20 cellular contexts compared by ENCODE assay signal in the genomic region with DNA sequence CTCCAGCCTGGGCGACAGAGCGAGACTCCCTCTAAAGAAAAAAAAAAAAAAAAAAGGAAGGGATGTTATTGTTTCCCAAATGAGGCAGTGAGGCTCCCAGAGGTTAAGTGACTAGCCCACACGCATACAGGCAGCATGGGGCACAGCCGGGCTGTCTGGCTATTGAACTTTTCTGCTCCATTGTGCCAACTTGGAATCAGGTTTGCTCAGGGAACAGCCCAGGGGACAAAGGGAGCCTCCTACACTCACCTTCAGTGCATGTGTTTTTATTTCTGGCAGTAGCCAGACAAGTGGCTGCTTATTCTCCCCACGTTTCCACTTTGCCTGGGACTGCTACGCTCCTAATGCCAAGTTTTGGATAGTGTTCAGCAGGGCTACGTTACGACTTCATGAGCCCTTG. TPM values are rescaled to one million over a fixed set of nuclear protein-coding genes. Genes with fewer than 3 reads are reported as not detected.
DNase-seq lines count a peak whose midpoint lies in the region; ATAC-seq and TF ChIP-seq lines count a peak whose summit lies in the region.
"Had no signal": no experiment of that assay in that cellular context is flagged by ENCODE, and none has a peak within 500 bp of the region (broad histone marks: within the 10 kb centered on the region; RNA-seq: fewer than 3 reads in every experiment).

No MANE protein-coding gene starts in this region.

- H3K9me3 Mint-ChIP-seq in activated T-cell treated with anti-CD3 and anti-CD28 coated beads, Interleukin-2, amount 50 U/mL, for 24 hours: no peaks in the 10 kb centered on the region
- no peaks in the 10 kb centered on the region for H3K9me3 Mint-ChIP-seq in WTC11

- H3K27ac ChIP-seq in right lobe of liver (no peak overlapping the region), tibial artery (peak overlapping the region; percentile 43 to 65)
- H3K27ac ChIP-seq: SJSA1 had no signal

- H3K9me3 ChIP-seq in right lobe of liver (no peaks in the 10 kb centered on the region), tibial artery (no peaks in the 10 kb centered on the region)
- H3K9me3 ChIP-seq: MG63, SJSA1 had no signal

- H3K27me3 Mint-ChIP-seq in activated T-cell treated with anti-CD3 and anti-CD28 coated beads, Interleukin-2, amount 50 U/mL, for 24 hours: peaks cover 5% of the 10 kb centered on the region
- H3K27me3 Mint-ChIP-seq in WTC11 (ENCODE audit: low read depth): no peaks in the 10 kb centered on the region

- H3K36me3 ChIP-seq in right lobe of liver: no peaks in the 10 kb centered on the region
- no peaks in the 10 kb centered on the region for H3K36me3 ChIP-seq in tibial artery
- H3K36me3 ChIP-seq: MG63, SJSA1 had no signal

- POLR2A ChIA-PET in WTC11 (lab: Charles Lee): no interaction called here

- no peak overlapping the region for H3K27ac Mint-ChIP-seq in activated T-cell treated with anti-CD3 and anti-CD28 coated beads, Interleukin-2, amount 50 U/mL, for 24 hours
- H3K27ac Mint-ChIP-seq in WTC11: no peak overlapping the region

- H3K27me3 ChIP-seq in right lobe of liver: no peaks in the 10 kb centered on the region
- H3K27me3 ChIP-seq in tibial artery: no peaks in the 10 kb centered on the region
- H3K27me3 ChIP-seq: MG63, SJSA1 had no signal

- TF ChIP-seq POLR2A in right lobe of liver (IDR thresholded peaks at IDR 0.05): no peak

- CTCF ChIA-PET in WTC11 (lab: Charles Lee): no interaction called here

- H3K4me3 ChIP-seq in right lobe of liver (no peak overlapping the region), tibial artery (no peak overlapping the region)
- H3K4me3 ChIP-seq: MG63, SJSA1 had no signal

- H3K4me3 Mint-ChIP-seq in activated T-cell treated with anti-CD3 and anti-CD28 coated beads, Interleukin-2, amount 50 U/mL, for 24 hours: no peak overlapping the region
- no peak overlapping the region for H3K4me3 Mint-ChIP-seq in WTC11

- DNase-seq in activated T-cell treated with anti-CD3 and anti-CD28 coated beads, Interleukin-2, amount 50 U/mL, for 24 hours: peak; percentile 7
- DNase-seq in activated T-cell treated with anti-CD3 and anti-CD28 coated beads, Interleukin-2, amount 50 U/mL, for 48 hours: no peak
- no peak for DNase-seq in WTC11 (ENCODE audit: low spot score)
- DNase-seq in right lobe of liver: peak in 1 of 3 donors; percentile 63
- DNase-seq in tibial artery: no peak
- DNase-seq in left colon: no peak
- no peak for DNase-seq in NOMO-1 treated with dmso at 0.1 percent for 144 hours (lab: John Stamatoyannopoulos, UW; ENCODE audit: unreplicated experiment)
- DNase-seq: Calu3, DMS79 treated with DMSO at 0.1 percent for 48 hours, IMR-90, KG1, MG63, NCI-H2029, NCI-H2227 treated with DMSO at 0.1 percent for 48 hours, NCI-H510A, NCI-H748 treated with DMSO at 0.1 percent for 48 hours, Right ventricle myocardium superior, RPMI8226 had no signal

- no peaks in the 10 kb centered on the region for H3K4me1 Mint-ChIP-seq in activated T-cell treated with anti-CD3 and anti-CD28 coated beads, Interleukin-2, amount 50 U/mL, for 24 hours (ENCODE audit: low read depth)
- peaks cover 27% of the 10 kb centered on the region for H3K4me1 Mint-ChIP-seq in WTC11

- intact Hi-C loops in right lobe of liver (cut with DNase I) (no loop called here), tibial artery (cut with DNase I; ENCODE audit: low total_unique reads) (no loop called here), left colon (cut with DNase I, micrococcal nuclease) (no loop called here)

- ATAC-seq in WTC11 (peak; percentile 62), right lobe of liver (peak; percentile 60 to 88 (median 77)), left colon (no peak)

- WGBS in right lobe of liver (ENCODE audit: insufficient coverage, low coverage, low lambda C conversion rate, missing lambda C conversion rate): 56% methylated on average over 8 of the region's 8 CpGs

- H3K4me1 ChIP-seq in right lobe of liver (peaks cover 0 to 21% (median 4%) of the 10 kb centered on the region in 4 donors), tibial artery (peaks cover 0 to 19% (median 3%) of the 10 kb centered on the region in 4 donors)

- TF ChIP-seq CTCF in WTC11 (IDR thresholded peaks at IDR 0.05) (no peak), right lobe of liver (IDR thresholded peaks at IDR 0.05) (no peak), tibial artery (IDR thresholded peaks at IDR 0.05) (no peak)

- no peaks in the 10 kb centered on the region for H3K36me3 Mint-ChIP-seq in activated T-cell treated with anti-CD3 and anti-CD28 coated beads, Interleukin-2, amount 50 U/mL, for 24 hours (ENCODE audit: low read depth)
- H3K36me3 Mint-ChIP-seq in WTC11: no peaks in the 10 kb centered on the region

TF ChIP-seq in WTC11, 78 proteins besides CTCF, POLR2A, EP300 and RAD21 (continues in another document):
- TF ChIP-seq, protein P1, sequence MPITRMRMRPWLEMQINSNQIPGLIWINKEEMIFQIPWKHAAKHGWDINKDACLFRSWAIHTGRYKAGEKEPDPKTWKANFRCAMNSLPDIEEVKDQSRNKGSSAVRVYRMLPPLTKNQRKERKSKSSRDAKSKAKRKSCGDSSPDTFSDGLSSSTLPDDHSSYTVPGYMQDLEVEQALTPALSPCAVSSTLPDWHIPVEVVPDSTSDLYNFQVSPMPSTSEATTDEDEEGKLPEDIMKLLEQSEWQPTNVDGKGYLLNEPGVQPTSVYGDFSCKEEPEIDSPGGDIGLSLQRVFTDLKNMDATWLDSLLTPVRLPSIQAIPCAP (CRISPR knock-in tag; IDR thresholded peaks at IDR 0.05): no peak
- TF ChIP-seq PREB (CRISPR knock-in tag; IDR thresholded peaks at IDR 0.05; ENCODE audit: borderline replicate concordance): no peak
- TF ChIP-seq, protein P2, sequence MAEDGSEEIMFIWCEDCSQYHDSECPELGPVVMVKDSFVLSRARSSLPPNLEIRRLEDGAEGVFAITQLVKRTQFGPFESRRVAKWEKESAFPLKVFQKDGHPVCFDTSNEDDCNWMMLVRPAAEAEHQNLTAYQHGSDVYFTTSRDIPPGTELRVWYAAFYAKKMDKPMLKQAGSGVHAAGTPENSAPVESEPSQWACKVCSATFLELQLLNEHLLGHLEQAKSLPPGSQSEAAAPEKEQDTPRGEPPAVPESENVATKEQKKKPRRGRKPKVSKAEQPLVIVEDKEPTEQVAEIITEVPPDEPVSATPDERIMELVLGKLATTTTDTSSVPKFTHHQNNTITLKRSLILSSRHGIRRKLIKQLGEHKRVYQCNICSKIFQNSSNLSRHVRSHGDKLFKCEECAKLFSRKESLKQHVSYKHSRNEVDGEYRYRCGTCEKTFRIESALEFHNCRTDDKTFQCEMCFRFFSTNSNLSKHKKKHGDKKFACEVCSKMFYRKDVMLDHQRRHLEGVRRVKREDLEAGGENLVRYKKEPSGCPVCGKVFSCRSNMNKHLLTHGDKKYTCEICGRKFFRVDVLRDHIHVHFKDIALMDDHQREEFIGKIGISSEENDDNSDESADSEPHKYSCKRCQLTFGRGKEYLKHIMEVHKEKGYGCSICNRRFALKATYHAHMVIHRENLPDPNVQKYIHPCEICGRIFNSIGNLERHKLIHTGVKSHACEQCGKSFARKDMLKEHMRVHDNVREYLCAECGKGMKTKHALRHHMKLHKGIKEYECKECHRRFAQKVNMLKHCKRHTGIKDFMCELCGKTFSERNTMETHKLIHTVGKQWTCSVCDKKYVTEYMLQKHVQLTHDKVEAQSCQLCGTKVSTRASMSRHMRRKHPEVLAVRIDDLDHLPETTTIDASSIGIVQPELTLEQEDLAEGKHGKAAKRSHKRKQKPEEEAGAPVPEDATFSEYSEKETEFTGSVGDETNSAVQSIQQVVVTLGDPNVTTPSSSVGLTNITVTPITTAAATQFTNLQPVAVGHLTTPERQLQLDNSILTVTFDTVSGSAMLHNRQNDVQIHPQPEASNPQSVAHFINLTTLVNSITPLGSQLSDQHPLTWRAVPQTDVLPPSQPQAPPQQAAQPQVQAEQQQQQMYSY (CRISPR knock-in tag; IDR thresholded peaks at IDR 0.05): no peak
- no peak for TF ChIP-seq JUN (CRISPR knock-in tag; IDR thresholded peaks at IDR 0.05)
- TF ChIP-seq, protein P3, sequence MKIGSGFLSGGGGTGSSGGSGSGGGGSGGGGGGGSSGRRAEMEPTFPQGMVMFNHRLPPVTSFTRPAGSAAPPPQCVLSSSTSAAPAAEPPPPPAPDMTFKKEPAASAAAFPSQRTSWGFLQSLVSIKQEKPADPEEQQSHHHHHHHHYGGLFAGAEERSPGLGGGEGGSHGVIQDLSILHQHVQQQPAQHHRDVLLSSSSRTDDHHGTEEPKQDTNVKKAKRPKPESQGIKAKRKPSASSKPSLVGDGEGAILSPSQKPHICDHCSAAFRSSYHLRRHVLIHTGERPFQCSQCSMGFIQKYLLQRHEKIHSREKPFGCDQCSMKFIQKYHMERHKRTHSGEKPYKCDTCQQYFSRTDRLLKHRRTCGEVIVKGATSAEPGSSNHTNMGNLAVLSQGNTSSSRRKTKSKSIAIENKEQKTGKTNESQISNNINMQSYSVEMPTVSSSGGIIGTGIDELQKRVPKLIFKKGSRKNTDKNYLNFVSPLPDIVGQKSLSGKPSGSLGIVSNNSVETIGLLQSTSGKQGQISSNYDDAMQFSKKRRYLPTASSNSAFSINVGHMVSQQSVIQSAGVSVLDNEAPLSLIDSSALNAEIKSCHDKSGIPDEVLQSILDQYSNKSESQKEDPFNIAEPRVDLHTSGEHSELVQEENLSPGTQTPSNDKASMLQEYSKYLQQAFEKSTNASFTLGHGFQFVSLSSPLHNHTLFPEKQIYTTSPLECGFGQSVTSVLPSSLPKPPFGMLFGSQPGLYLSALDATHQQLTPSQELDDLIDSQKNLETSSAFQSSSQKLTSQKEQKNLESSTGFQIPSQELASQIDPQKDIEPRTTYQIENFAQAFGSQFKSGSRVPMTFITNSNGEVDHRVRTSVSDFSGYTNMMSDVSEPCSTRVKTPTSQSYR (CRISPR knock-in tag; IDR thresholded peaks at IDR 0.05): no peak
- TF ChIP-seq FOXK1 (CRISPR knock-in tag; IDR thresholded peaks at IDR 0.05): no peak

RNA-seq across cellular contexts. Expression of gene ETV7, which starts 10.7 kb away (rescaled TPM):
- total RNA-seq in WTC11 (2021): 0.68 to 1.4 TPM (median 1.2 TPM) in 3 replicates
- 1 to 10 TPM in 1 of 6 experiments, under 1 TPM in 4, not detected in 1; 0.19 to 4.6 (median 0.55) TPM for total RNA-seq in right lobe of liver
- total RNA-seq in left colon: 1 to 10 TPM; 3.6 to 8.9 TPM
- total RNA-seq: A172, Right ventricle myocardium superior had no signal

RNA-seq across cellular contexts. Expression of gene BNIP5, which starts 40.1 kb away (rescaled TPM):
- total RNA-seq in WTC11 (2021) (0.05 TPM in 1 of 3 replicates, not detected in the others), right lobe of liver (not detected), left colon (10 to 100 TPM; 11.4 to 14.4 TPM)
- total RNA-seq: A172, IMR-90, Right ventricle myocardium superior, SJSA1 had no signal

Comparison
In these comparisons a context has a peak if more than half of its experiments do, and no peak if none do; other contexts are left out.
1. H3K27ac ChIP-seq: peak in tibial artery (2 of 2); none in right lobe of liver (0 of 3).
2. RNA of gene BNIP5, which starts 40.1 kb away (total RNA-seq): 11.4 to 14.4 TPM in left colon; 0.05 TPM in WTC11 and not detected in right lobe of liver; every median in the first group is over 10 times any median in the second.